ENCODE assay signal across 9 cellular contexts in genomic region chr5:42992035-42992570, GRCh38. TPM values are rescaled to one million over a fixed set of nuclear protein-coding genes. Genes with fewer than 3 reads are reported as not detected.
A peak's percentile ranks its signal among the peaks of the same experiment; 100 is the strongest.
DNase-seq lines count a peak whose midpoint lies in the region; ATAC-seq and TF ChIP-seq lines count a peak whose summit lies in the region.
"Had no signal": no experiment of that assay in that cellular context is flagged by ENCODE, and none has a peak within 500 bp of the region (broad histone marks: within the 10 kb centered on the region; RNA-seq: fewer than 3 reads in every experiment).

No MANE protein-coding gene starts in this region.

- H3K27me3 ChIP-seq in CD4-positive, alpha-beta memory T cell (ENCODE audit: insufficient read depth, low read length): no peaks in the 10 kb centered on the region
- H3K27me3 ChIP-seq in upper lobe of left lung: peaks cover 0 to 31% (median 5%) of the 10 kb centered on the region in 4 donors

- ATAC-seq in upper lobe of left lung (ENCODE audit: low FRiP score in 2 of 2): peak; percentile 81

- WGBS in upper lobe of left lung, 2 donors: 2 to 7% methylated on average over 23 to 43 of the region's 43 CpGs

- TF ChIP-seq POLR2A in upper lobe of left lung (IDR thresholded peaks at IDR 0.05): peak in 3 of 4 donors; percentile 57 to 89 (median 87)

- intact Hi-C loops in CD4-positive, alpha-beta memory T cell (cut with micrococcal nuclease): loop anchor here (1.0 to 2.0 kb wide), 3 partner anchors 83 to 491 kb away; partner anchors contain the start of gene TMEM267
- intact Hi-C loops in cardiac septum (cut with DNase I): loop anchor here (1.0 to 5.0 kb wide), 5 partner anchors 27 to 130 kb away; partner anchors contain the start of gene ZNF131

- POLR2A ChIA-PET in CD4-positive, alpha-beta memory T cell (lab: Charles Lee; ENCODE audit: partially characterized antibody): interaction anchor here (0.9 to 14.8 kb wide), 25 partner anchors 9 to 1088 kb away, joined by 3 to 991 read pairs (median 14); partner anchors contain the start of genes ANXA2R, HMGCS1, NNT and RIMOC1

- no peaks in the 10 kb centered on the region for H3K36me3 ChIP-seq in CD4-positive, alpha-beta memory T cell (ENCODE audit: insufficient read depth, low read length)
- H3K36me3 ChIP-seq in upper lobe of left lung: no peaks in the 10 kb centered on the region

- H3K4me3 Mint-ChIP-seq in CD4-positive, alpha-beta memory T cell: peak overlapping the region; percentile 93 to 100 (median 100)
- peak overlapping the region; percentile 83 for H3K4me3 Mint-ChIP-seq in progenitor cell of endocrine pancreas (ENCODE audit: low read depth)

- no peaks in the 10 kb centered on the region for H3K9me3 ChIP-seq in CD4-positive, alpha-beta memory T cell (ENCODE audit: control insufficient read depth in 1 of 2, low read length in 2 of 2)
- H3K9me3 ChIP-seq in upper lobe of left lung: peaks cover 0 to 8% (median 0%) of the 10 kb centered on the region in 4 donors

- peaks cover 5 to 52% of the 10 kb centered on the region in 2 donors for H3K36me3 Mint-ChIP-seq in CD4-positive, alpha-beta memory T cell
- peaks cover 3% of the 10 kb centered on the region for H3K36me3 Mint-ChIP-seq in progenitor cell of endocrine pancreas (ENCODE audit: insufficient read depth)

- TF ChIP-seq CTCF in GM20000 (IDR thresholded peaks at IDR 0.05; ENCODE audit: extremely low read depth, missing control alignments) (no peak), progenitor cell of endocrine pancreas (IDR thresholded peaks at IDR 0.05; ENCODE audit: unreplicated experiment) (no peak), upper lobe of left lung (IDR thresholded peaks at IDR 0.05) (peak in 1 of 6 experiments; percentile 13)

- CTCF ChIA-PET in CD4-positive, alpha-beta memory T cell (lab: Charles Lee; ENCODE audit: partially characterized antibody): interaction anchor here (1.1 to 11.0 kb wide), 13 partner anchors 9 to 493 kb away, joined by 3 to 226 read pairs (median 8); partner anchors contain the start of genes TMEM267 and ZNF131

- no peaks in the 10 kb centered on the region for H3K27me3 Mint-ChIP-seq in CD4-positive, alpha-beta memory T cell
- peaks cover 62% of the 10 kb centered on the region for H3K27me3 Mint-ChIP-seq in progenitor cell of endocrine pancreas

- peaks cover 58% of the 10 kb centered on the region for H3K4me1 ChIP-seq in CD4-positive, alpha-beta memory T cell (ENCODE audit: insufficient read depth, low read length)
- H3K4me1 ChIP-seq in upper lobe of left lung: peaks cover 13 to 41% (median 17%) of the 10 kb centered on the region in 4 donors

- H3K27ac ChIP-seq in CD4-positive, alpha-beta memory T cell (ENCODE audit: low read depth, low read length): peak overlapping the region; percentile 93
- H3K27ac ChIP-seq in upper lobe of left lung: peak overlapping the region; percentile 95 to 99 (median 98)
- H3K27ac ChIP-seq: SK-N-MC had no signal

- H3K4me1 Mint-ChIP-seq in CD4-positive, alpha-beta memory T cell: peaks cover 30 to 87% (median 45%) of the 10 kb centered on the region in 4 donors
- H3K4me1 Mint-ChIP-seq in progenitor cell of endocrine pancreas (ENCODE audit: low read depth): peaks cover 1% of the 10 kb centered on the region

- H3K27ac Mint-ChIP-seq in CD4-positive, alpha-beta memory T cell: peak overlapping the region; percentile 98 to 100 (median 100)
- peak overlapping the region; percentile 52 for H3K27ac Mint-ChIP-seq in progenitor cell of endocrine pancreas

- H3K4me3 ChIP-seq in CD4-positive, alpha-beta memory T cell (ENCODE audit: low read length in 2 of 2): peak overlapping the region; percentile 59 to 76
- peak overlapping the region; percentile 46 to 60 (median 52) for H3K4me3 ChIP-seq in upper lobe of left lung
- H3K4me3 ChIP-seq: SK-N-MC had no signal

- peak; percentile 81 to 83 (median 82) for DNase-seq in CD4-positive, alpha-beta memory T cell
- DNase-seq in GM20000 (ENCODE audit: low spot score): peak; percentile 75
- DNase-seq in HK-2 (ENCODE audit: unreplicated experiment): peak; percentile 69
- peak; percentile 96 for DNase-seq in SHP77 treated with DMSO at 0.1 percent for 48 hours (lab: John Stamatoyannopoulos, UW)
- DNase-seq in activated naive CD4-positive, alpha-beta T cell treated with Interleukin-2 at 50 U/mL for 16 hours: peak; percentile 69
- peak; percentile 95 for DNase-seq in cardiac septum (ENCODE audit: low spot score)
- DNase-seq in progenitor cell of endocrine pancreas (ENCODE audit: low spot score, unreplicated experiment): no peak
- DNase-seq in upper lobe of left lung: peak; percentile 90

- TF ChIP-seq EP300 in upper lobe of left lung (IDR thresholded peaks at IDR 0.05): peak in 1 of 4 donors; percentile 51

- peaks cover 0 to 9% (median 0%) of the 10 kb centered on the region in 8 donors for H3K9me3 Mint-ChIP-seq in CD4-positive, alpha-beta memory T cell
- peaks cover 8% of the 10 kb centered on the region for H3K9me3 Mint-ChIP-seq in progenitor cell of endocrine pancreas (ENCODE audit: low read depth)

RNA-seq across cellular contexts. Expression of gene ANXA2R, which starts 48.0 kb away (rescaled TPM):
- 10 to 100 TPM; 43.4 to 47.8 TPM for total RNA-seq in CD4-positive, alpha-beta memory T cell
- 10 to 100 TPM; 35.8 to 47.0 TPM for polyA plus RNA-seq in CD4-positive, alpha-beta memory T cell
- 1.2 TPM for total RNA-seq in cardiac septum
- total RNA-seq in progenitor cell of endocrine pancreas: 0.87 and 0.93 TPM in 2 replicates
- 10 to 100 TPM in 1 of 6 donors, 1 to 10 TPM in 5; 2.0 to 25.1 (median 4.3) TPM for total RNA-seq in upper lobe of left lung
